In the genomic region with DNA sequence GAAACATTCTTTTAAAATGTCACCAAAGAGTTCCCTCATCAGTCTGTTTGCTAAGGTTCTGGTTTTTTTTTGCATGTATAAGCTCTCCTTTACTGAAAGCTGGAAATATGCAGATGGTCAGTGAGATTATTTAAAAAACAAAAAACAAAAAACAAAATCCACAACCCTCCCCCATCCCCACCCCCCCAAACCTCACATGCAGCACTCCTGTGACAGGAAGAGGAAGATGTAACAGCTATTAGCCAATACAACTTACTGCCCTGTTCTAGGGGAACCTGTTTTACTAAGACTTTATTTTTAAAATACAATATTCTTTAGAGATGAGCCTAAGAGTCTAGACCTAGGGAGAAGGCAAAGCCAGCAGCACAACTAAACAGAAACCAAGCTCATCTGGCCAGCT, we compare ENCODE assay signal across 21 cellular contexts. TPM values are rescaled to one million over a fixed set of nuclear protein-coding genes. Genes with fewer than 3 reads are reported as not detected.
DNase-seq lines count a peak whose midpoint lies in the region; ATAC-seq and TF ChIP-seq lines count a peak whose summit lies in the region.
"Had no signal": no experiment of that assay in that cellular context is flagged by ENCODE, and none has a peak within 500 bp of the region (broad histone marks: within the 10 kb centered on the region; RNA-seq: fewer than 3 reads in every experiment).

No MANE protein-coding gene starts in this region.

- ATAC-seq in gastrocnemius medialis: no peak
- no peak for ATAC-seq in HG02885 (IDR thresholded peaks at IDR 0.05; ENCODE audit: poor library complexity, unreplicated experiment)

- no peak for TF ChIP-seq POLR2A in gastrocnemius medialis (IDR thresholded peaks at IDR 0.05)

- H3K4me3 ChIP-seq in HL-60 (replicated peaks; ENCODE audit: insufficient read depth, low read length) (no peak overlapping the region), endodermal cell (ENCODE audit: low read length) (no peak overlapping the region), gastrocnemius medialis (no peak overlapping the region)
- H3K4me3 ChIP-seq: HAP-1, PC-9, prostate gland had no signal

- H3K27ac Mint-ChIP-seq in activated T-cell treated with anti-CD3 and anti-CD28 coated beads, Interleukin-2, amount 50 U/mL, for 24 hours: peak overlapping the region; percentile 86
- no peak overlapping the region for H3K27ac Mint-ChIP-seq in endodermal cell

- H3K9me3 Mint-ChIP-seq in activated T-cell treated with anti-CD3 and anti-CD28 coated beads, Interleukin-2, amount 50 U/mL, for 24 hours: no peaks in the 10 kb centered on the region
- no peaks in the 10 kb centered on the region for H3K9me3 Mint-ChIP-seq in endodermal cell
- H3K9me3 Mint-ChIP-seq: activated naive CD4-positive, alpha-beta T cell treated with anti-CD3 and anti-CD28 coated beads for 36 hours; CD8-positive, alpha-beta memory T cell had no signal

- H3K27ac ChIP-seq in HL-60 (replicated peaks): peak overlapping the region; percentile 93
- no peak overlapping the region for H3K27ac ChIP-seq in endodermal cell (ENCODE audit: low read depth, low read length)
- peak overlapping the region in 3 of 4 donors; percentile 10 to 44 (median 34) for H3K27ac ChIP-seq in gastrocnemius medialis
- H3K27ac ChIP-seq: PC-9 had no signal

- no peak overlapping the region for H3K9ac ChIP-seq in endodermal cell (ENCODE audit: extremely low read depth, low read length, poor library complexity, severe bottlenecking)

- H3K9me3 ChIP-seq in endodermal cell (ENCODE audit: control insufficient read depth, low read length) (no peaks in the 10 kb centered on the region), gastrocnemius medialis (no peaks in the 10 kb centered on the region)
- H3K9me3 ChIP-seq: HAP-1, prostate gland had no signal

- peaks cover 93% of the 10 kb centered on the region for H3K36me3 Mint-ChIP-seq in activated T-cell treated with anti-CD3 and anti-CD28 coated beads, Interleukin-2, amount 50 U/mL, for 24 hours (ENCODE audit: low read depth)
- peaks cover 78% of the 10 kb centered on the region for H3K36me3 Mint-ChIP-seq in endodermal cell (ENCODE audit: low read depth)

- in situ Hi-C loops in gastrocnemius medialis (cut with MboI; ENCODE audit: low sequenced_read_pairs in 4 of 4): loop anchor here (5.0 to 10.0 kb wide), 3 partner anchors 91 to 96 kb away; no protein-coding TSS in a partner anchor

- H3K36me3 ChIP-seq in endodermal cell (ENCODE audit: control insufficient read depth, insufficient read depth, low read length): peaks cover 95% of the 10 kb centered on the region
- peaks cover 0 to 54% of the 10 kb centered on the region in 2 donors for H3K36me3 ChIP-seq in gastrocnemius medialis

- H3K4me1 Mint-ChIP-seq in activated T-cell treated with anti-CD3 and anti-CD28 coated beads, Interleukin-2, amount 50 U/mL, for 24 hours (ENCODE audit: low read depth): peaks cover 40% of the 10 kb centered on the region
- H3K4me1 Mint-ChIP-seq in endodermal cell: peaks cover 21% of the 10 kb centered on the region

- no peaks in the 10 kb centered on the region for H3K27me3 ChIP-seq in HL-60 (ENCODE audit: insufficient read depth, poor library complexity, severe bottlenecking)
- no peaks in the 10 kb centered on the region for H3K27me3 ChIP-seq in endodermal cell (ENCODE audit: control insufficient read depth, insufficient read depth, low read length, poor library complexity, severe bottlenecking)
- H3K27me3 ChIP-seq in gastrocnemius medialis: no peaks in the 10 kb centered on the region

- H3K4me1 ChIP-seq in endodermal cell (ENCODE audit: control insufficient read depth, insufficient read depth, low read length): no peaks in the 10 kb centered on the region
- peaks cover 0 to 3% of the 10 kb centered on the region in 2 donors for H3K4me1 ChIP-seq in gastrocnemius medialis

- no peaks in the 10 kb centered on the region for H3K27me3 Mint-ChIP-seq in activated T-cell treated with anti-CD3 and anti-CD28 coated beads, Interleukin-2, amount 50 U/mL, for 24 hours
- no peaks in the 10 kb centered on the region for H3K27me3 Mint-ChIP-seq in endodermal cell (ENCODE audit: insufficient read depth)

- intact Hi-C loops in gastrocnemius medialis (cut with DNase I; ENCODE audit: low total_unique reads): loop anchor here (5.0 kb wide), 1 partner anchor 229 kb away; no protein-coding TSS in a partner anchor

- no peak overlapping the region for H3K4me3 Mint-ChIP-seq in activated T-cell treated with anti-CD3 and anti-CD28 coated beads, Interleukin-2, amount 50 U/mL, for 24 hours
- H3K4me3 Mint-ChIP-seq in endodermal cell: no peak overlapping the region
- H3K4me3 Mint-ChIP-seq: activated naive CD4-positive, alpha-beta T cell treated with anti-CD3 and anti-CD28 coated beads for 36 hours had no signal

- TF ChIP-seq CTCF in HL-60 (IDR thresholded peaks at IDR 0.05; ENCODE audit: insufficient read depth, low read length) (no peak), endodermal cell (conservative IDR thresholded peaks at IDR 0.05) (no peak), gastrocnemius medialis (IDR thresholded peaks at IDR 0.05 in 4 of 5, conservative IDR thresholded peaks at IDR 0.05 in 1 of 5) (no peak)

- no peak for DNase-seq in activated T-cell treated with anti-CD3 and anti-CD28 coated beads, Interleukin-2, amount 50 U/mL, for 24 hours
- no peak for DNase-seq in activated T-cell treated with anti-CD3 and anti-CD28 coated beads, Interleukin-2, amount 50 U/mL, for 1 hour
- DNase-seq in HL-60 (ENCODE audit: low read depth in 1 of 2, low spot score in 1 of 2): peak in 1 of 2 experiments; percentile 57
- peak; percentile 10 for DNase-seq in endodermal cell
- DNase-seq in gastrocnemius medialis: no peak
- no peak for DNase-seq in T-helper 2 cell
- no peak for DNase-seq in dermis blood vessel endothelial cell
- DNase-seq: ACHN; activated CD8-positive, alpha-beta memory T cell treated with anti-CD3 and anti-CD28 coated beads, Interleukin-2, amount 50 U/mL, for 48 hours; CD8-positive, alpha-beta memory T cell; DMS79 treated with DMSO at 0.1 percent for 48 hours; NCI-H2227 treated with DMSO at 0.1 percent for 48 hours; NCI-H82; PC-9; small intestine; stimulated activated CD4-positive, alpha-beta T cell treated with anti-CD3 and anti-CD28 coated beads, Interleukin-4, amount 100 ng/mL, for 1 hour; T1000 had no signal

RNA-seq across cellular contexts. Expression of gene ANP32A, which starts 39.5 kb away (rescaled TPM):
- 100 to 1,000 TPM; 346 to 385 TPM for total RNA-seq in endodermal cell
- 302 TPM for polyA plus RNA-seq in endodermal cell (2013, experiment 1 of 2)
- polyA plus RNA-seq in endodermal cell (2013, experiment 2 of 2): 289 TPM
- 10 to 100 TPM; 27.1 to 55.8 (median 50.6) TPM for total RNA-seq in gastrocnemius medialis
- total RNA-seq in dermis blood vessel endothelial cell: 68.2 and 119 TPM in 2 replicates
